ENCODE assay signal across 13 cellular contexts in genomic region chr17:4187076-4187475, GRCh38. TPM values are rescaled to one million over a fixed set of nuclear protein-coding genes. Genes with fewer than 3 reads are reported as not detected.
A peak's percentile ranks its signal among the peaks of the same experiment; 100 is the strongest.
DNase-seq lines count a peak whose midpoint lies in the region; ATAC-seq and TF ChIP-seq lines count a peak whose summit lies in the region.
"Had no signal": no experiment of that assay in that cellular context is flagged by ENCODE, and none has a peak within 500 bp of the region (broad histone marks: within the 10 kb centered on the region; RNA-seq: fewer than 3 reads in every experiment).

No MANE protein-coding gene starts in this region.

- ATAC-seq in esophagus mucosa (peak; percentile 97), GM18520 (IDR thresholded peaks at IDR 0.05; ENCODE audit: unreplicated experiment) (no peak)
- ATAC-seq: activated CD4-positive, CD25-positive, alpha-beta regulatory T cell treated with anti-CD3 and anti-CD28 coated beads, Interleukin-2, amount 50 U/mL, for 24 hours had no signal

- TF ChIP-seq CTCF in GM10266 (IDR thresholded peaks at IDR 0.05; ENCODE audit: control insufficient read depth, insufficient read depth, low read depth, missing control alignments) = no peak

- H3K27ac Mint-ChIP-seq in activated naive CD4-positive, alpha-beta T cell treated with anti-CD3 and anti-CD28 coated beads, Interleukin-2, amount 10 ng/mL, durations not matched to agents 7 days and 5 days = peak overlapping the region; percentile 64
- H3K27ac Mint-ChIP-seq: activated T-helper 2 cell treated with anti-CD3 and anti-CD28 coated beads, Interferon-gamma antibody, Interleukin-2, Interleukin-4, amounts not matched to agents 10 μg/mL and 5 μg/mL and 100 μg/mL, durations not matched to agents 14 hours and 24 hours and 36 hours had no signal

- H3K9me3 Mint-ChIP-seq in activated naive CD4-positive, alpha-beta T cell treated with anti-CD3 and anti-CD28 coated beads, Interleukin-2, amount 10 ng/mL, durations not matched to agents 7 days and 5 days = no peaks in the 10 kb centered on the region
- H3K9me3 Mint-ChIP-seq: activated T-helper 2 cell treated with anti-CD3 and anti-CD28 coated beads, Interferon-gamma antibody, Interleukin-2, Interleukin-4, amounts not matched to agents 10 μg/mL and 5 μg/mL and 100 μg/mL, durations not matched to agents 14 hours and 24 hours and 36 hours had no signal

- DNase-seq in activated naive CD4-positive, alpha-beta T cell treated with anti-CD3 and anti-CD28 coated beads, Interleukin-2, amount 10 ng/mL, durations not matched to agents 7 days and 5 days = no peak
- no peak for DNase-seq in activated naive CD4-positive, alpha-beta T cell treated with anti-CD3 and anti-CD28 coated beads, Interleukin-2, amount 50 U/mL, for 16 hours
- DNase-seq in mesenteric fat pad (ENCODE audit: low spot score) (peak; percentile 41), NCI-H2107 (lab: John Stamatoyannopoulos, UW) (no peak), GM10266 (ENCODE audit: extremely low spot score) (no peak), HCEC 1CT (no peak)
- DNase-seq: DMS153, NCI-H2171 treated with DMSO at 0.1 percent for 48 hours, tibial artery had no signal

- H3K36me3 Mint-ChIP-seq in activated naive CD4-positive, alpha-beta T cell treated with anti-CD3 and anti-CD28 coated beads, Interleukin-2, amount 10 ng/mL, durations not matched to agents 7 days and 5 days = peaks cover 44% of the 10 kb centered on the region

- CTCF ChIA-PET in activated naive CD4-positive, alpha-beta T cell treated with anti-CD3 and anti-CD28 coated beads, Interleukin-2, amount 10 ng/mL, durations not matched to agents 7 days and 5 days (lab: Charles Lee) = no interaction called here

- peaks cover 14% of the 10 kb centered on the region for H3K4me1 Mint-ChIP-seq in activated naive CD4-positive, alpha-beta T cell treated with anti-CD3 and anti-CD28 coated beads, Interleukin-2, amount 10 ng/mL, durations not matched to agents 7 days and 5 days

- H3K27me3 Mint-ChIP-seq in activated naive CD4-positive, alpha-beta T cell treated with anti-CD3 and anti-CD28 coated beads, Interleukin-2, amount 10 ng/mL, durations not matched to agents 7 days and 5 days = no peaks in the 10 kb centered on the region

- H3K4me3 Mint-ChIP-seq in activated naive CD4-positive, alpha-beta T cell treated with anti-CD3 and anti-CD28 coated beads, Interleukin-2, amount 10 ng/mL, durations not matched to agents 7 days and 5 days = no peak overlapping the region

RNA-seq across cellular contexts. Expression of gene CYB5D2, which starts 44.1 kb away (rescaled TPM):
- total RNA-seq in esophagus mucosa (14.0 TPM), mesenteric fat pad (16.6 TPM)

RNA-seq across cellular contexts. Expression of gene ZZEF1, which starts 44.2 kb away (rescaled TPM):
- 27.4 TPM for total RNA-seq in esophagus mucosa
- 56.2 TPM for total RNA-seq in mesenteric fat pad
